ENCODE assay signal across 15 cellular contexts in the genomic region with DNA sequence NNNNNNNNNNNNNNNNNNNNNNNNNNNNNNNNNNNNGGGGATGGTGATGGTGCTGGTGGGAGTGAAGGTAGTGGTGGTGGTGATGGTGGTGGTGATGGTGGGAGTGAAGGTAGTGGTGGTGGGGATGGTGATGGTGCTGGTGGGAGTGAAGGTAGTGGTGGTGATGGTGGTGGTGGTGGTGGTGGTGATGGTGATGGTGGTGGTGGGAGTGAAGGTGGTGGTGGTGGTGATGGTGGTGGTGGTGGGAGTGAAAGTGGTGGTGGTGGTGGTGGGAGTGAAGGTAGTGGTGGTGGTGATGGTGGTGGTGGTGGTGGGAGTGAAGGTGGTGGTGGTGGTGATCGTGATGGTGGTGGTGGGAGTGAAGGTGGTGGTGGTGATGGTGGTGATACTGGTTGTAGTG.
A peak's percentile ranks its signal among the peaks of the same experiment; 100 is the strongest.
DNase-seq lines count a peak whose midpoint lies in the region; ATAC-seq, FAIRE-seq and TF ChIP-seq lines count a peak whose summit lies in the region.
"Had no signal": no experiment of that assay in that cellular context is flagged by ENCODE, and none has a peak within 500 bp of the region (broad histone marks: within the 10 kb centered on the region; RNA-seq: fewer than 3 reads in every experiment).

No MANE protein-coding gene starts in this region.

- H3K4me1 Mint-ChIP-seq in T-cell = no peaks in the 10 kb centered on the region
- peaks cover 8% of the 10 kb centered on the region for H3K4me1 Mint-ChIP-seq in stimulated activated memory B cell treated with anti-CD40 and anti-IgM and Interleukin-4, amounts not matched to agents 10 μg/mL and 1 μg/mL and 100 μg/mL, for 72 hours

- H2BK12ac ChIP-seq in H1 (ENCODE audit: low read depth, low read length) = peak overlapping the region; percentile 5; the same call in 1 of the 2 replicates

- H4K91ac ChIP-seq in H1 (replicated peaks; ENCODE audit: insufficient read length, low read length) = no peak overlapping the region

- no peak for TF ChIP-seq EP300 in H1 (IDR thresholded peaks at IDR 0.05; ENCODE audit: borderline replicate concordance in 1 of 2, low read depth in 2 of 2, low read length in 2 of 2)

- no peaks in the 10 kb centered on the region for H3K27me3 Mint-ChIP-seq in T-cell
- peaks cover 16% of the 10 kb centered on the region for H3K27me3 Mint-ChIP-seq in stimulated activated memory B cell treated with anti-CD40 and anti-IgM and Interleukin-4, amounts not matched to agents 10 μg/mL and 1 μg/mL and 100 μg/mL, for 72 hours
- H3K27me3 Mint-ChIP-seq: stimulated activated naive CD8-positive, alpha-beta T cell treated with anti-CD3 and anti-CD28 coated beads, Interleukin-15, Interleukin-2, amounts not matched to agents 100 ng/mL and 50 ng/mL, for 24 hours had no signal

- H3K36me3 Mint-ChIP-seq in T-cell = no peaks in the 10 kb centered on the region
- no peaks in the 10 kb centered on the region for H3K36me3 Mint-ChIP-seq in stimulated activated memory B cell treated with anti-CD40 and anti-IgM and Interleukin-4, amounts not matched to agents 10 μg/mL and 1 μg/mL and 100 μg/mL, for 72 hours

- TF ChIP-seq CTCF in H1 (IDR thresholded peaks at IDR 0.05; ENCODE audit: control extremely low read depth in 1 of 3, insufficient read depth in 1 of 3, low read depth in 1 of 3, low read length in 3 of 3) = no peak

- no peak overlapping the region for H2BK15ac ChIP-seq in H1 (ENCODE audit: low read length)

- DNase-seq in T-cell = no peak
- no peak for DNase-seq in H1 (ENCODE audit: low read depth in 1 of 2, low spot score in 2 of 2)
- no peak for DNase-seq in left lobe of liver (ENCODE audit: low spot score)
- DNase-seq in GOT3 (lab: John Stamatoyannopoulos, UW) = no peak
- no peak for DNase-seq in 8988T
- DNase-seq in pons (ENCODE audit: low spot score) = no peak
- DNase-seq: COR-L47; GM23248; NCI-H1092; NCI-H524; SHP77 treated with DMSO at 0.1 percent for 48 hours; stimulated activated CD4-positive, alpha-beta T cell treated with anti-CD3 and anti-CD28 coated beads, Interleukin-2, amount 100 ng/mL, for 24 hours had no signal

- WGBS in H1 (ENCODE audit: extremely low coverage in 1 of 2, insufficient coverage in 1 of 2, insufficient read length in 1 of 2, insufficient replicate concordance in 2 of 2, low coverage in 1 of 2, low lambda C conversion rate in 2 of 2, missing lambda C conversion rate in 1 of 2), 2 experiments = no CpG with 5 or more reads among the region's 1 CpG

- peaks cover 3 to 4% of the 10 kb centered on the region in 2 experiments; a peak in 2 of 4 replicates for H3K9me3 ChIP-seq in H1 (ENCODE audit: insufficient read depth in 2 of 2, low read depth in 1 of 2, low read length in 1 of 2)
- H3K9me3 ChIP-seq: ovary had no signal

- no peaks in the 10 kb centered on the region; a peak in 1 of 7 replicates for H3K27me3 ChIP-seq in H1 (replicated peaks in 1 of 4; ENCODE audit: control insufficient read depth in 3 of 4, extremely low read depth in 1 of 4, insufficient read depth in 3 of 4, low read length in 3 of 4)
- H3K27me3 ChIP-seq: ovary had no signal

- peak in 3 of 4 experiments; percentile 23 to 61 (median 41) for ATAC-seq in T-cell (replicated peaks in 1 of 4)
- peak; percentile 60 for ATAC-seq in left lobe of liver
- ATAC-seq in stimulated activated memory B cell treated with anti-CD40 and anti-IgM and Interleukin-4, amounts not matched to agents 10 μg/mL and 1 μg/mL and 100 μg/mL, for 72 hours = peak; percentile 98

- H4K8ac ChIP-seq in H1 (ENCODE audit: extremely low read depth, insufficient read depth, low read length) = no peak overlapping the region

- TF ChIP-seq RAD21 in H1 (IDR thresholded peaks at IDR 0.05 in 1 of 2, conservative IDR thresholded peaks at IDR 0.05 in 1 of 2; ENCODE audit: low read depth in 2 of 2, low read length in 2 of 2) = no peak

- H3K23ac ChIP-seq in H1 (ENCODE audit: insufficient read length) = no peak overlapping the region

- H3K4me3 ChIP-seq in H1 (ENCODE audit: extremely low read depth in 1 of 4, insufficient read depth in 2 of 4, low read depth in 3 of 4, low read length in 4 of 4) = no peak overlapping the region
- H3K4me3 ChIP-seq: GM23248, ovary had no signal

- POLR2A ChIA-PET in T-cell (lab: Charles Lee) = no interaction called here
- POLR2A ChIA-PET in H1 (lab: Charles Lee; ENCODE audit: partially characterized antibody) = interaction anchor here (0.7 kb wide), 1 partner anchor 33 kb away, joined by 3 read pairs; no protein-coding TSS in a partner anchor

- H2BK20ac ChIP-seq in H1 (ENCODE audit: low read length) = no peak overlapping the region

- no peak overlapping the region for H3K4me3 Mint-ChIP-seq in T-cell
- H3K4me3 Mint-ChIP-seq in stimulated activated memory B cell treated with anti-CD40 and anti-IgM and Interleukin-4, amounts not matched to agents 10 μg/mL and 1 μg/mL and 100 μg/mL, for 72 hours = no peak overlapping the region
- H3K4me3 Mint-ChIP-seq: stimulated activated naive CD8-positive, alpha-beta T cell treated with anti-CD3 and anti-CD28 coated beads, Interleukin-15, Interleukin-2, amounts not matched to agents 100 ng/mL and 50 ng/mL, for 24 hours had no signal

- FAIRE-seq in H1 (lab: Jason Lieb, UNC) = no peak

- H3K56ac ChIP-seq in H1 (replicated peaks; ENCODE audit: insufficient read length, low read depth, low read length) = peak overlapping the region; percentile 50

- no peaks in the 10 kb centered on the region for H3K79me2 ChIP-seq in H1 (ENCODE audit: control insufficient read depth in 1 of 2, insufficient read depth in 2 of 2, low read length in 2 of 2)

- CTCF ChIA-PET in T-cell (lab: Charles Lee) = no interaction called here
- CTCF ChIA-PET in H1 (lab: Charles Lee; ENCODE audit: partially characterized antibody) = interaction anchor here (2.2 kb wide), 1 partner anchor 51 kb away, joined by 7 read pairs; no protein-coding TSS in a partner anchor

- no peaks in the 10 kb centered on the region for H3K79me1 ChIP-seq in H1 (ENCODE audit: low read depth, low read length)

- H3K27ac Mint-ChIP-seq in T-cell = no peak overlapping the region
- no peak overlapping the region for H3K27ac Mint-ChIP-seq in stimulated activated memory B cell treated with anti-CD40 and anti-IgM and Interleukin-4, amounts not matched to agents 10 μg/mL and 1 μg/mL and 100 μg/mL, for 72 hours
- H3K27ac Mint-ChIP-seq: stimulated activated naive CD8-positive, alpha-beta T cell treated with anti-CD3 and anti-CD28 coated beads, Interleukin-15, Interleukin-2, amounts not matched to agents 100 ng/mL and 50 ng/mL, for 24 hours had no signal

- H3K18ac ChIP-seq in H1 (ENCODE audit: extremely low read depth, low read length) = no peak overlapping the region

- H2AFZ ChIP-seq in H1 (ENCODE audit: low read length) = no peak overlapping the region
- H2AFZ ChIP-seq: GM23248 had no signal

- H2BK120ac ChIP-seq in H1 (replicated peaks; ENCODE audit: low read depth, low read length) = no peak overlapping the region

- H4K5ac ChIP-seq in H1 (ENCODE audit: insufficient read length, low read depth, low read length) = no peak overlapping the region

- no peaks in the 10 kb centered on the region for H3K4me1 ChIP-seq in H1 (replicated peaks in 1 of 4; ENCODE audit: control insufficient read depth in 3 of 4, insufficient read depth in 4 of 4, low read length in 3 of 4)

- no peak overlapping the region for H2BK5ac ChIP-seq in H1 (ENCODE audit: low read depth, low read length)

- H3K4ac ChIP-seq in H1 (replicated peaks; ENCODE audit: insufficient read length, low read depth, low read length) = no peak overlapping the region

- H3K4me2 ChIP-seq in H1 (ENCODE audit: insufficient read depth in 1 of 2, low read depth in 2 of 2, low read length in 2 of 2) = no peak overlapping the region

- H3K14ac ChIP-seq in H1 (ENCODE audit: insufficient read length) = no peak overlapping the region

- no peak overlapping the region for H2AK5ac ChIP-seq in H1 (ENCODE audit: low read depth, low read length)

- peaks cover 6% of the 10 kb centered on the region; the same call in 1 of the 2 replicates for H3K23me2 ChIP-seq in H1 (ENCODE audit: low read depth, low read length)

- peaks cover 0 to 4% of the 10 kb centered on the region in 2 experiments for H4K20me1 ChIP-seq in H1 (replicated peaks in 1 of 2; ENCODE audit: control insufficient read depth in 1 of 2, insufficient read depth in 2 of 2, low read length in 2 of 2)

- TF ChIP-seq POLR2A in H1 (IDR thresholded peaks at IDR 0.05; ENCODE audit: control extremely low read depth in 1 of 2, low read depth in 2 of 2, low read length in 2 of 2) = no peak

- peaks cover 0 to 5% (median 0%) of the 10 kb centered on the region in 3 donors for H3K9me3 Mint-ChIP-seq in T-cell
- H3K9me3 Mint-ChIP-seq in stimulated activated memory B cell treated with anti-CD40 and anti-IgM and Interleukin-4, amounts not matched to agents 10 μg/mL and 1 μg/mL and 100 μg/mL, for 72 hours = peaks cover 5% of the 10 kb centered on the region
- H3K9me3 Mint-ChIP-seq: stimulated activated naive CD8-positive, alpha-beta T cell treated with anti-CD3 and anti-CD28 coated beads, Interleukin-15, Interleukin-2, amounts not matched to agents 100 ng/mL and 50 ng/mL, for 24 hours had no signal

- no peak overlapping the region for H3K9ac ChIP-seq in H1 (replicated peaks in 1 of 4; ENCODE audit: extremely low read depth in 1 of 4, low read depth in 3 of 4, low read length in 3 of 4)
- H3K9ac ChIP-seq: GM23248 had no signal

- no peaks in the 10 kb centered on the region for H3K36me3 ChIP-seq in H1 (ENCODE audit: control insufficient read depth in 2 of 4, insufficient read depth in 4 of 4, low read length in 3 of 4)
- H3K36me3 ChIP-seq: ovary had no signal

- no peak overlapping the region for H3K27ac ChIP-seq in H1 (ENCODE audit: low read depth, low read length)
- H3K27ac ChIP-seq: GM23248, ovary had no signal

TF ChIP-seq in H1, 55 proteins besides CTCF, POLR2A, EP300 and RAD21:
- TF ChIP-seq BCL11A (IDR thresholded peaks at IDR 0.05; ENCODE audit: low read depth in 2 of 2, low read length in 2 of 2) (no peak), SRF (IDR thresholded peaks at IDR 0.05; ENCODE audit: low read depth, low read length) (no peak), TEAD4 (IDR thresholded peaks at IDR 0.05; ENCODE audit: low read depth, low read length) (no peak), MAFK (IDR thresholded peaks at IDR 0.05; ENCODE audit: low read depth, low read length) (no peak), TAF7 (optimal IDR thresholded peaks at IDR 0.05; ENCODE audit: borderline replicate concordance, low read depth, low read length) (no peak), RXRA (IDR thresholded peaks at IDR 0.05; ENCODE audit: insufficient read depth, low read depth, low read length) (no peak)
- TF ChIP-seq, protein P1, sequence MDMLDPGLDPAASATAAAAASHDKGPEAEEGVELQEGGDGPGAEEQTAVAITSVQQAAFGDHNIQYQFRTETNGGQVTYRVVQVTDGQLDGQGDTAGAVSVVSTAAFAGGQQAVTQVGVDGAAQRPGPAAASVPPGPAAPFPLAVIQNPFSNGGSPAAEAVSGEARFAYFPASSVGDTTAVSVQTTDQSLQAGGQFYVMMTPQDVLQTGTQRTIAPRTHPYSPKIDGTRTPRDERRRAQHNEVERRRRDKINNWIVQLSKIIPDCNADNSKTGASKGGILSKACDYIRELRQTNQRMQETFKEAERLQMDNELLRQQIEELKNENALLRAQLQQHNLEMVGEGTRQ (IDR thresholded peaks at IDR 0.05; ENCODE audit: low read length) = no peak

Comparison
In these comparisons a context has a peak if more than half of its experiments do, and no peak if none do; other contexts are left out.
1. ATAC-seq: peak in every context shown above with its lines; median percentile 98 in stimulated activated memory B cell treated with anti-CD40 and anti-IgM and Interleukin-4, amounts not matched to agents 10 μg/mL and 1 μg/mL and 100 μg/mL, for 72 hours; 60 in left lobe of liver; 41 in T-cell.